Comparison of ENCODE assay signal across 25 cellular contexts in the genomic region with DNA sequence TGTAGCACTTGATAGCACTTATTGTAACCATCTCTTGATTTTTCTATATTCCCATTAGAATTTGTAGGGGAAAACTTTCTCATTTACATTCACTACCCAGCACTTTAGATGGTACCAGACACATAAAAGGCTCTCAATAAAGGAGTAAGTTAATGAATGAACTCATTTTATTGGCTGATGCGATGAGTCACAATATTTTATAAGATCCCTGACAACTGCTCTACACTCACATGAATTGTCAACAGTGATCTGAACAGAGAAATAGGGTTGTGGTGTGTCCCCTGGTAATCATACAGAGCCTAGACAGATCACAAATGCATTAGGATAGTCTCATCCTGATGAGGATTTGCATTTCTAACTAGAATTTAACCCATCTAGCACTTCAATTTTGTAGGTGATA.
"Had no signal": no experiment of that assay in that cellular context is flagged by ENCODE, and none has a peak within 500 bp of the region (broad histone marks: within the 10 kb centered on the region; RNA-seq: fewer than 3 reads in every experiment).

No MANE protein-coding gene starts in this region.

- ATAC-seq: foreskin keratinocyte; left ventricle myocardium superior; lower lobe of right lung; natural killer cell treated with Interleukin-12 subunit alpha and Interleukin-12 subunit beta and Interleukin-15 and Interleukin-18, amount 100 ng/mL, for 72 hours; stimulated activated naive CD8-positive, alpha-beta T cell treated with anti-CD3 and anti-CD28 coated beads, Interleukin-15, amount 100 ng/mL, for 72 hours; upper lobe of right lung had no signal

- DNase-seq: dermis blood vessel endothelial cell; effector memory CD4-positive, alpha-beta T cell; foreskin keratinocyte; hypothalamus; immature natural killer cell; islet precursor cell; kidney glomerular epithelial cell; left ventricle myocardium superior; lower lobe of right lung; naive B cell; sigmoid colon; spleen; stimulated activated naive CD4-positive, alpha-beta T cell; stimulated activated naive CD8-positive, alpha-beta T cell treated with anti-CD3 and anti-CD28 coated beads, Interleukin-15, amount 100 ng/mL, for 72 hours; transverse colon; upper lobe of right lung; uterus had no signal

- H3K79me2 ChIP-seq: parathyroid adenoma had no signal

- H3K9ac ChIP-seq: neural progenitor cell, parathyroid adenoma had no signal

- H3K27me3 ChIP-seq: esophagus muscularis mucosa, foreskin keratinocyte, neural progenitor cell, right atrium auricular region, sigmoid colon, spleen, suprapubic skin, transverse colon, upper lobe of right lung, uterus had no signal

- H3K36me3 ChIP-seq: esophagus muscularis mucosa, lower lobe of right lung, neural progenitor cell, right atrium auricular region, sigmoid colon, spleen, suprapubic skin, transverse colon, upper lobe of right lung, uterus had no signal

- H3K27ac ChIP-seq: coronary artery, esophagus muscularis mucosa, foreskin keratinocyte, lower lobe of right lung, neural progenitor cell, parathyroid adenoma, right atrium auricular region, sigmoid colon, spleen, suprapubic skin, upper lobe of right lung, uterus had no signal

- H3K4me1 ChIP-seq: esophagus muscularis mucosa, foreskin keratinocyte, lower lobe of right lung, neural progenitor cell, parathyroid adenoma, right atrium auricular region, sigmoid colon, spleen, suprapubic skin, upper lobe of right lung, uterus had no signal

- H2AFZ ChIP-seq: neural progenitor cell, parathyroid adenoma had no signal

- H3K9me3 ChIP-seq: esophagus muscularis mucosa, lower lobe of right lung, right atrium auricular region, sigmoid colon, spleen, suprapubic skin, transverse colon, upper lobe of right lung, uterus had no signal

- H3K4me3 ChIP-seq: coronary artery, esophagus muscularis mucosa, lower lobe of right lung, neural progenitor cell, right atrium auricular region, sigmoid colon, spleen, suprapubic skin, transverse colon, upper lobe of right lung, uterus had no signal

- FAIRE-seq: endothelial cell of umbilical vein had no signal

- H3K4me2 ChIP-seq: neural progenitor cell had no signal
